ENCODE assay signal across 7 cellular contexts in the genomic region with DNA sequence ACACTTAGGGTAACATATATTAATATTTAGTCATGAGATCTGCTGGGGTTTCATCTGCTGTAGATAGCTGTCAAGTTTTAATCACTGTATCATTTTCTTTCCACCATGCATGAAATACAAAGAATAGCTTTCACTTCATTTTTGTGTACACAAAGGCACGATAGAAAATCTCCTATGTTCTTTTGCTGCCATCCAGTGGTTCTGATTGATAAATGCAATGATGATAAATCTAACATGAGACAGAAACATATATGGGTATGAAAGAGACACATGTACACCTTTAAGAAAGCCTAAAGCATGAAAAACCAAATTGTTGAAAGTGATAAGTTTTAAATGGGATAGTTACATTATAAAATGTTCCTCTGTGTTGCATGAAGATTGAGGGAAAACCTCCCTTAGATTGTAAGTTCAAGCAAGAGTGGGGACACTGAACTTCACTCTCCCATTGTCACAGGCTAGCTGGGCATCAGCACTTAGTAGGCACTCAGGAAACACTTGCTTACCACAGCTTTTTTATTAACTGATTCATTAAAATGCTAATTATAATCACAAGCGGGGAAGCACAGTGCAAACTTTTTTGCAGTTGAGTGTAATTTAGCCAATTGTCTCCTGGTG. TPM values are rescaled to one million over a fixed set of nuclear protein-coding genes. Genes with fewer than 3 reads are reported as not detected.
DNase-seq lines count a peak whose midpoint lies in the region; ATAC-seq, FAIRE-seq and TF ChIP-seq lines count a peak whose summit lies in the region.

No MANE protein-coding gene starts in this region.

- no peak for TF ChIP-seq POLR2A in esophagus muscularis mucosa (IDR thresholded peaks at IDR 0.05; ENCODE audit: low read depth)

- H4K20me1 ChIP-seq in MM.1S (ENCODE audit: insufficient read depth, low read length): no peaks in the 10 kb centered on the region

- TF ChIP-seq CTCF in MM.1S (IDR thresholded peaks at IDR 0.05; ENCODE audit: low read length): peak; percentile 75
- TF ChIP-seq CTCF in RWPE1 (conservative IDR thresholded peaks at IDR 0.05; ENCODE audit: low read depth): peak; percentile 81
- TF ChIP-seq CTCF in esophagus muscularis mucosa (IDR thresholded peaks at IDR 0.05): peak; percentile 68
- peak; percentile 75 for TF ChIP-seq CTCF in parathyroid adenoma (IDR thresholded peaks at IDR 0.05)

- no peak overlapping the region for H3K4me3 ChIP-seq in MM.1S (ENCODE audit: low read length)
- no peak overlapping the region for H3K4me3 ChIP-seq in esophagus muscularis mucosa
- no peak overlapping the region for H3K4me3 ChIP-seq in parathyroid adenoma (ENCODE audit: low read depth, low read length)

- POLR2A ChIA-PET in RWPE1 (lab: Yijun Ruan, JAX; ENCODE audit: low non-redundant PET): no interaction called here

- no peaks in the 10 kb centered on the region for H3K9me3 ChIP-seq in MM.1S (replicated peaks; ENCODE audit: insufficient read depth, low read length)
- H3K9me3 ChIP-seq in esophagus muscularis mucosa: no peaks in the 10 kb centered on the region
- H3K9me3 ChIP-seq in parathyroid adenoma (ENCODE audit: control insufficient read depth, low read length): no peaks in the 10 kb centered on the region

- peak; percentile 90 for FAIRE-seq in G401.6 (lab: Jason Lieb, UNC)

- no peak overlapping the region for H3K4me3 Mint-ChIP-seq in activated T-helper 1 cell treated with anti-CD3 and anti-CD28 coated beads, Interleukin-12 subunit alpha, Interleukin-12 subunit beta, Interleukin-2, Interleukin-4 antibody, amounts not matched to agents 30 ng/mL and 10 ng/mL and 1 ng/mL, durations not matched to agents 14 hours and 24 hours and 36 hours

- intact Hi-C loops in esophagus muscularis mucosa (cut with DNase I): no loop called here
- intact Hi-C loops in activated T-helper 1 cell treated with anti-CD3 and anti-CD28 coated beads, Interleukin-12 subunit alpha, Interleukin-12 subunit beta, Interleukin-2, Interleukin-4 antibody, amounts not matched to agents 30 ng/mL and 10 ng/mL and 1 ng/mL, durations not matched to agents 14 hours and 24 hours and 36 hours (cut with micrococcal nuclease): loop anchor here (1.0 kb wide), 1 partner anchor 185 kb away; no protein-coding TSS in a partner anchor

- H3K36me3 ChIP-seq in MM.1S (replicated peaks; ENCODE audit: insufficient read depth, low read length) (no peaks in the 10 kb centered on the region), esophagus muscularis mucosa (no peaks in the 10 kb centered on the region), parathyroid adenoma (ENCODE audit: control insufficient read depth, insufficient read depth, low read length) (no peaks in the 10 kb centered on the region)

- peak; percentile 81 for ATAC-seq in GM21723 (IDR thresholded peaks at IDR 0.05; ENCODE audit: unreplicated experiment)

- H3K9me2 ChIP-seq in MM.1S (replicated peaks; ENCODE audit: insufficient read depth, low read length): no peaks in the 10 kb centered on the region

- H3K4me1 ChIP-seq in MM.1S (ENCODE audit: low read length) (no peaks in the 10 kb centered on the region), esophagus muscularis mucosa (peaks cover 0 to 5% (median 5%) of the 10 kb centered on the region in 4 donors), parathyroid adenoma (no peaks in the 10 kb centered on the region)

- H3K4me2 ChIP-seq in MM.1S (ENCODE audit: low read depth, low read length) (no peak overlapping the region), parathyroid adenoma (ENCODE audit: low read length) (no peak overlapping the region)

- WGBS in esophagus muscularis mucosa: 32% methylated on average over 2 of the region's 2 CpGs

- no peaks in the 10 kb centered on the region for H3K4me1 Mint-ChIP-seq in activated T-helper 1 cell treated with anti-CD3 and anti-CD28 coated beads, Interleukin-12 subunit alpha, Interleukin-12 subunit beta, Interleukin-2, Interleukin-4 antibody, amounts not matched to agents 30 ng/mL and 10 ng/mL and 1 ng/mL, durations not matched to agents 14 hours and 24 hours and 36 hours (ENCODE audit: low read depth)

- CTCF ChIA-PET in RWPE1 (lab: Yijun Ruan, JAX): interaction anchor here (0.6 to 2.0 kb wide), 12 partner anchors 51 to 1595 kb away, joined by 3 to 13 read pairs (median 3); no protein-coding TSS in a partner anchor

- H3K79me2 ChIP-seq in MM.1S (ENCODE audit: low read length) (no peaks in the 10 kb centered on the region), parathyroid adenoma (no peaks in the 10 kb centered on the region)

- no peaks in the 10 kb centered on the region for H3K9me3 Mint-ChIP-seq in activated T-helper 1 cell treated with anti-CD3 and anti-CD28 coated beads, Interleukin-12 subunit alpha, Interleukin-12 subunit beta, Interleukin-2, Interleukin-4 antibody, amounts not matched to agents 30 ng/mL and 10 ng/mL and 1 ng/mL, durations not matched to agents 14 hours and 24 hours and 36 hours

- H3K36me3 Mint-ChIP-seq in activated T-helper 1 cell treated with anti-CD3 and anti-CD28 coated beads, Interleukin-12 subunit alpha, Interleukin-12 subunit beta, Interleukin-2, Interleukin-4 antibody, amounts not matched to agents 30 ng/mL and 10 ng/mL and 1 ng/mL, durations not matched to agents 14 hours and 24 hours and 36 hours (ENCODE audit: low read depth): no peaks in the 10 kb centered on the region

- no peaks in the 10 kb centered on the region for H3F3A ChIP-seq in MM.1S (ENCODE audit: insufficient read depth, low read length)

- no peak for TF ChIP-seq EP300 in esophagus muscularis mucosa (IDR thresholded peaks at IDR 0.05)

- H2AFZ ChIP-seq in MM.1S (ENCODE audit: low read length): no peak overlapping the region
- H2AFZ ChIP-seq in parathyroid adenoma: no peak overlapping the region

- no peak overlapping the region for H3K9ac ChIP-seq in MM.1S (ENCODE audit: low read length)
- H3K9ac ChIP-seq in parathyroid adenoma: no peak overlapping the region

- DNase-seq in MM.1S (peak; percentile 69), RWPE1 (ENCODE audit: low spot score) (peak; percentile 49), esophagus muscularis mucosa (ENCODE audit: extremely low spot score) (no peak)
- no peak for DNase-seq in activated T-helper 1 cell treated with anti-CD3 and anti-CD28 coated beads, Interleukin-12 subunit alpha, Interleukin-12 subunit beta, Interleukin-2, Interleukin-4 antibody, amounts not matched to agents 30 ng/mL and 10 ng/mL and 1 ng/mL, durations not matched to agents 14 hours and 24 hours and 36 hours (ENCODE audit: low spot score)

- H3K27ac Mint-ChIP-seq in activated T-helper 1 cell treated with anti-CD3 and anti-CD28 coated beads, Interleukin-12 subunit alpha, Interleukin-12 subunit beta, Interleukin-2, Interleukin-4 antibody, amounts not matched to agents 30 ng/mL and 10 ng/mL and 1 ng/mL, durations not matched to agents 14 hours and 24 hours and 36 hours: no peak overlapping the region

- H3K27me3 ChIP-seq in MM.1S (replicated peaks; ENCODE audit: insufficient read depth, low read length) (no peaks in the 10 kb centered on the region), esophagus muscularis mucosa (no peaks in the 10 kb centered on the region), parathyroid adenoma (ENCODE audit: control insufficient read depth, insufficient read depth, low read length) (no peaks in the 10 kb centered on the region)

- H3K27ac ChIP-seq in MM.1S (ENCODE audit: low read length): no peak overlapping the region
- H3K27ac ChIP-seq in RWPE1: no peak overlapping the region
- no peak overlapping the region for H3K27ac ChIP-seq in esophagus muscularis mucosa (replicated peaks in 1 of 4)
- H3K27ac ChIP-seq in parathyroid adenoma: no peak overlapping the region

- peaks cover 9% of the 10 kb centered on the region for H3K27me3 Mint-ChIP-seq in activated T-helper 1 cell treated with anti-CD3 and anti-CD28 coated beads, Interleukin-12 subunit alpha, Interleukin-12 subunit beta, Interleukin-2, Interleukin-4 antibody, amounts not matched to agents 30 ng/mL and 10 ng/mL and 1 ng/mL, durations not matched to agents 14 hours and 24 hours and 36 hours (ENCODE audit: insufficient read depth)

RNA-seq across cellular contexts. Expression of gene C1D, which starts 31.2 kb away (rescaled TPM):
- total RNA-seq in esophagus muscularis mucosa: 10 to 100 TPM; 19.7 to 41.1 (median 30.8) TPM
- 28.3 and 31.0 TPM in 2 replicates for total RNA-seq in activated T-helper 1 cell treated with anti-CD3 and anti-CD28 coated beads, Interleukin-12 subunit alpha, Interleukin-12 subunit beta, Interleukin-2, Interleukin-4 antibody, amounts not matched to agents 30 ng/mL and 10 ng/mL and 1 ng/mL, durations not matched to agents 14 hours and 24 hours and 36 hours

Comparison
In these comparisons a context has a peak if more than half of its experiments do, and no peak if none do; other contexts are left out.
1. DNase-seq: peak in MM.1S (single experiment) and RWPE1 (single experiment); none in esophagus muscularis mucosa (single experiment) and activated T-helper 1 cell treated with anti-CD3 and anti-CD28 coated beads, Interleukin-12 subunit alpha, Interleukin-12 subunit beta, Interleukin-2, Interleukin-4 antibody, amounts not matched to agents 30 ng/mL and 10 ng/mL and 1 ng/mL, durations not matched to agents 14 hours and 24 hours and 36 hours (single experiment).
2. Peak in every context shown above with its lines, with median percentiles within 50 percentile points of each other: CTCF ChIP-seq.